Comparison of ENCODE assay signal across 1 cellular context in the genomic region with DNA sequence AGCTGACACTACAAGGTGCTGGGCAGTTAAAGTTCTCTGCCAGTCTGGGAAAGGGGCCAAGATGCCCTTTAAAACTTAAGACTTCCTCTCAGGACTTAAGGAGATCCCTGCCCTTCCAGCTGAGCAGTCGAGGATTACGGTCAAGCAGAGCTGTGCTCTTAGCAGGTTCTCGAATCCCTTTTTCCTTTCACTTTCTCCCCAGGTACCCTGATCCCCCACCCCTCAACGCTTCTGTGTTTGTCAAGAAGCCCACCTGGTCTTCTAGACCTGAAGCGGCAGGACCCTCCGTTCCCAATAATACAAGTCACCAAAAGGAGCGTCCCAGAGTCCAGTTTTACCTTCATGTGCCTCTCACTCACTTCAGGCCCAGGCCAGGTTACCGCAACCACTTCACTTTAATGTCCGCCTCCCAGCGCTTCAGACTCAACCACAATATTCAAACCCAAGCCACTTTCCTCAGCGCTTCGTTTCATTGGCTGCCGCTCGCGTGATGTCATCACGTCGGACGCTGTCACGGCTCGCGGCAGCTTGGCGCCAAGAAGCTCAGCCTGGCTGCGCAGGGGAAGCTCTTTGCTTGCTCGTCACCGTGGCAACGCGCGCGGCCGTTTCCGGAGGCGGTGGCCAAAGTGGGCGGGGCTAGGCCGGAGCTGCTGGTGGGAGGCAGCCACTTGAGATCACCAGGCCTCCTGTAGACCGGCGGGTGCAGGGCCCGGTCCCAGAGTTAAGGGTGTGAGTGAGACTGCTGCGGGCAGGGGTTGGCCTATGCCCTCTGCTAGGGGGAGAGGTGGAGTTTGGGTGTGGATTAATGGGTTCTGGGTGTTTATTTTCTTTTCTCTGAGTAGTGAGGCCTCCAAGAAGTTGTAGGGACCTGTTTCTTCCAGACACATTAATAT.
TF ChIP-seq lines count a peak whose summit lies in the region.

Gene KIF18A (minus strand): TSS at position 431 of the 893 bp plus-strand sequence. CDS start 10,209 bp downstream, outside the sequence.
A gene with protein sequence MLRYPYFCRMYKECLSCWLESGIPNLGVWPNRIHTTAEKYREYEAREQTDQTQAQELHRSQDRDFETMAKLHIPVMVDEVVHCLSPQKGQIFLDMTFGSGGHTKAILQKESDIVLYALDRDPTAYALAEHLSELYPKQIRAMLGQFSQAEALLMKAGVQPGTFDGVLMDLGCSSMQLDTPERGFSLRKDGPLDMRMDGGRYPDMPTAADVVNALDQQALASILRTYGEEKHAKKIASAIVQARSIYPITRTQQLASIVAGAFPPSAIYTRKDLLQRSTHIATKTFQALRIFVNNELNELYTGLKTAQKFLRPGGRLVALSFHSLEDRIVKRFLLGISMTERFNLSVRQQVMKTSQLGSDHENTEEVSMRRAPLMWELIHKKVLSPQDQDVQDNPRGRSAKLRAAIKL (plus strand): TSS at position 663 of the 893 bp plus-strand sequence. CDS start 4,947 bp downstream, outside the sequence.

TF ChIP-seq in HepG2, 621 proteins besides CTCF, POLR2A, EP300 and RAD21 (continued from another document and continues in another):
- TF ChIP-seq, protein P1, sequence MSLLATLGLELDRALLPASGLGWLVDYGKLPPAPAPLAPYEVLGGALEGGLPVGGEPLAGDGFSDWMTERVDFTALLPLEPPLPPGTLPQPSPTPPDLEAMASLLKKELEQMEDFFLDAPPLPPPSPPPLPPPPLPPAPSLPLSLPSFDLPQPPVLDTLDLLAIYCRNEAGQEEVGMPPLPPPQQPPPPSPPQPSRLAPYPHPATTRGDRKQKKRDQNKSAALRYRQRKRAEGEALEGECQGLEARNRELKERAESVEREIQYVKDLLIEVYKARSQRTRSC (CRISPR knock-in tag; IDR thresholded peaks at IDR 0.05; ENCODE audit: low read depth) = 0 out of 2 replicates have a peak, but pooled peaks have one; percentile 76
- TF ChIP-seq ZNF562 (CRISPR knock-in tag; IDR thresholded peaks at IDR 0.05; ENCODE audit: borderline replicate concordance) (no peak), ZFP1 (CRISPR knock-in tag; IDR thresholded peaks at IDR 0.05) (no peak), SRY (CRISPR knock-in tag; IDR thresholded peaks at IDR 0.05) (no peak), ZNF768 (CRISPR knock-in tag; IDR thresholded peaks at IDR 0.05) (peak; percentile 19; the same call in 1 of the 2 replicates), ZMYM2 (CRISPR knock-in tag; IDR thresholded peaks at IDR 0.05) (no peak), HNRNPLL (IDR thresholded peaks at IDR 0.05; ENCODE audit: low read depth, low read length, poor library complexity, severe bottlenecking) (peak; percentile 71), TFE3 (CRISPR knock-in tag; IDR thresholded peaks at IDR 0.05) (no peak; the same call in 1 of the 2 replicates), CEBPB (IDR thresholded peaks at IDR 0.05; ENCODE audit: borderline replicate concordance, low read depth, low read length) (no peak), ZNF263 (CRISPR knock-in tag; IDR thresholded peaks at IDR 0.05) (no peak), TRAFD1 (CRISPR knock-in tag; IDR thresholded peaks at IDR 0.05; ENCODE audit: borderline replicate concordance) (no peak), ZNF33B (CRISPR knock-in tag; IDR thresholded peaks at IDR 0.05) (peak; percentile 67; the same call in 1 of the 2 replicates), ZNF484 (CRISPR knock-in tag; IDR thresholded peaks at IDR 0.05; ENCODE audit: borderline replicate concordance, low read depth) (no peak), ZNF235 (CRISPR knock-in tag; IDR thresholded peaks at IDR 0.05; ENCODE audit: borderline replicate concordance) (no peak), ZSCAN31 (CRISPR knock-in tag; IDR thresholded peaks at IDR 0.05; ENCODE audit: low read depth) (peak; percentile 64), ZFYVE20 (CRISPR knock-in tag; IDR thresholded peaks at IDR 0.05; ENCODE audit: borderline replicate concordance, low read depth) (no peak), SMC3 (IDR thresholded peaks at IDR 0.05; ENCODE audit: low read length) (no peak), SYNCRIP (IDR thresholded peaks at IDR 0.05; ENCODE audit: insufficient read depth, low read depth, low read length) (no peak), RORA (CRISPR knock-in tag; IDR thresholded peaks at IDR 0.05) (no peak), ZC3H13 (CRISPR knock-in tag; IDR thresholded peaks at IDR 0.05) (no peak), SRF (IDR thresholded peaks at IDR 0.05; ENCODE audit: low read depth, low read length) (no peak), SPEN (CRISPR knock-in tag; IDR thresholded peaks at IDR 0.05; ENCODE audit: low read depth) (peak; percentile 78; the same call in 1 of the 2 replicates), NPAS2 (CRISPR knock-in tag; IDR thresholded peaks at IDR 0.05; ENCODE audit: borderline replicate concordance) (no peak), AHR (CRISPR knock-in tag; IDR thresholded peaks at IDR 0.05) (0 out of 2 replicates have a peak, but pooled peaks have one; percentile 49), ZMAT3 (CRISPR knock-in tag; conservative IDR thresholded peaks at IDR 0.05) (peak; percentile 50; the same call in 1 of the 2 replicates), ZNF720 (CRISPR knock-in tag; IDR thresholded peaks at IDR 0.05) (no peak), SSRP1 (CRISPR knock-in tag; IDR thresholded peaks at IDR 0.05) (no peak), PHF21A (CRISPR knock-in tag; IDR thresholded peaks at IDR 0.05) (peak; percentile 19; the same call in 1 of the 2 replicates), KLF15 (CRISPR knock-in tag; IDR thresholded peaks at IDR 0.05; ENCODE audit: borderline replicate concordance) (no peak), SMAD1 (CRISPR knock-in tag; IDR thresholded peaks at IDR 0.05; ENCODE audit: borderline replicate concordance, low read depth) (peak; percentile 66; the same call in 1 of the 2 replicates)
- TF ChIP-seq, protein P2, sequence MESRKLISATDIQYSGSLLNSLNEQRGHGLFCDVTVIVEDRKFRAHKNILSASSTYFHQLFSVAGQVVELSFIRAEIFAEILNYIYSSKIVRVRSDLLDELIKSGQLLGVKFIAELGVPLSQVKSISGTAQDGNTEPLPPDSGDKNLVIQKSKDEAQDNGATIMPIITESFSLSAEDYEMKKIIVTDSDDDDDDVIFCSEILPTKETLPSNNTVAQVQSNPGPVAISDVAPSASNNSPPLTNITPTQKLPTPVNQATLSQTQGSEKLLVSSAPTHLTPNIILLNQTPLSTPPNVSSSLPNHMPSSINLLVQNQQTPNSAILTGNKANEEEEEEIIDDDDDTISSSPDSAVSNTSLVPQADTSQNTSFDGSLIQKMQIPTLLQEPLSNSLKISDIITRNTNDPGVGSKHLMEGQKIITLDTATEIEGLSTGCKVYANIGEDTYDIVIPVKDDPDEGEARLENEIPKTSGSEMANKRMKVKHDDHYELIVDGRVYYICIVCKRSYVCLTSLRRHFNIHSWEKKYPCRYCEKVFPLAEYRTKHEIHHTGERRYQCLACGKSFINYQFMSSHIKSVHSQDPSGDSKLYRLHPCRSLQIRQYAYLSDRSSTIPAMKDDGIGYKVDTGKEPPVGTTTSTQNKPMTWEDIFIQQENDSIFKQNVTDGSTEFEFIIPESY (CRISPR knock-in tag; IDR thresholded peaks at IDR 0.05) = no peak
- TF ChIP-seq, protein P3, sequence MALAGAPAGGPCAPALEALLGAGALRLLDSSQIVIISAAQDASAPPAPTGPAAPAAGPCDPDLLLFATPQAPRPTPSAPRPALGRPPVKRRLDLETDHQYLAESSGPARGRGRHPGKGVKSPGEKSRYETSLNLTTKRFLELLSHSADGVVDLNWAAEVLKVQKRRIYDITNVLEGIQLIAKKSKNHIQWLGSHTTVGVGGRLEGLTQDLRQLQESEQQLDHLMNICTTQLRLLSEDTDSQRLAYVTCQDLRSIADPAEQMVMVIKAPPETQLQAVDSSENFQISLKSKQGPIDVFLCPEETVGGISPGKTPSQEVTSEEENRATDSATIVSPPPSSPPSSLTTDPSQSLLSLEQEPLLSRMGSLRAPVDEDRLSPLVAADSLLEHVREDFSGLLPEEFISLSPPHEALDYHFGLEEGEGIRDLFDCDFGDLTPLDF (CRISPR knock-in tag; IDR thresholded peaks at IDR 0.05) = peak; percentile 99
- TF ChIP-seq, protein P4, sequence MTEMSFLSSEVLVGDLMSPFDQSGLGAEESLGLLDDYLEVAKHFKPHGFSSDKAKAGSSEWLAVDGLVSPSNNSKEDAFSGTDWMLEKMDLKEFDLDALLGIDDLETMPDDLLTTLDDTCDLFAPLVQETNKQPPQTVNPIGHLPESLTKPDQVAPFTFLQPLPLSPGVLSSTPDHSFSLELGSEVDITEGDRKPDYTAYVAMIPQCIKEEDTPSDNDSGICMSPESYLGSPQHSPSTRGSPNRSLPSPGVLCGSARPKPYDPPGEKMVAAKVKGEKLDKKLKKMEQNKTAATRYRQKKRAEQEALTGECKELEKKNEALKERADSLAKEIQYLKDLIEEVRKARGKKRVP (CRISPR knock-in tag; IDR thresholded peaks at IDR 0.05) = peak in 1 of 2 experiments; percentile 59; a peak in 1 of 4 replicates
- TF ChIP-seq, protein P5, sequence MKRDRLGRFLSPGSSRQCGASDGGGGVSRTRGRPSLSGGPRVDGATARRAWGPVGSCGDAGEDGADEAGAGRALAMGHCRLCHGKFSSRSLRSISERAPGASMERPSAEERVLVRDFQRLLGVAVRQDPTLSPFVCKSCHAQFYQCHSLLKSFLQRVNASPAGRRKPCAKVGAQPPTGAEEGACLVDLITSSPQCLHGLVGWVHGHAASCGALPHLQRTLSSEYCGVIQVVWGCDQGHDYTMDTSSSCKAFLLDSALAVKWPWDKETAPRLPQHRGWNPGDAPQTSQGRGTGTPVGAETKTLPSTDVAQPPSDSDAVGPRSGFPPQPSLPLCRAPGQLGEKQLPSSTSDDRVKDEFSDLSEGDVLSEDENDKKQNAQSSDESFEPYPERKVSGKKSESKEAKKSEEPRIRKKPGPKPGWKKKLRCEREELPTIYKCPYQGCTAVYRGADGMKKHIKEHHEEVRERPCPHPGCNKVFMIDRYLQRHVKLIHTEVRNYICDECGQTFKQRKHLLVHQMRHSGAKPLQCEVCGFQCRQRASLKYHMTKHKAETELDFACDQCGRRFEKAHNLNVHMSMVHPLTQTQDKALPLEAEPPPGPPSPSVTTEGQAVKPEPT (CRISPR knock-in tag; IDR thresholded peaks at IDR 0.05; ENCODE audit: low read depth) = no peak
- TF ChIP-seq, protein P6, sequence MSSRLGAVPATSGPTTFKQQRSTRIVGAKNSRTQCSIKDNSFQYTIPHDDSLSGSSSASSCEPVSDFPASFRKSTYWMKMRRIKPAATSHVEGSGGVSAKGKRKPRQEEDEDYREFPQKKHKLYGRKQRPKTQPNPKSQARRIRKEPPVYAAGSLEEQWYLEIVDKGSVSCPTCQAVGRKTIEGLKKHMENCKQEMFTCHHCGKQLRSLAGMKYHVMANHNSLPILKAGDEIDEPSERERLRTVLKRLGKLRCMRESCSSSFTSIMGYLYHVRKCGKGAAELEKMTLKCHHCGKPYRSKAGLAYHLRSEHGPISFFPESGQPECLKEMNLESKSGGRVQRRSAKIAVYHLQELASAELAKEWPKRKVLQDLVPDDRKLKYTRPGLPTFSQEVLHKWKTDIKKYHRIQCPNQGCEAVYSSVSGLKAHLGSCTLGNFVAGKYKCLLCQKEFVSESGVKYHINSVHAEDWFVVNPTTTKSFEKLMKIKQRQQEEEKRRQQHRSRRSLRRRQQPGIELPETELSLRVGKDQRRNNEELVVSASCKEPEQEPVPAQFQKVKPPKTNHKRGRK (CRISPR knock-in tag; IDR thresholded peaks at IDR 0.05) = no peak
- TF ChIP-seq, protein P7, sequence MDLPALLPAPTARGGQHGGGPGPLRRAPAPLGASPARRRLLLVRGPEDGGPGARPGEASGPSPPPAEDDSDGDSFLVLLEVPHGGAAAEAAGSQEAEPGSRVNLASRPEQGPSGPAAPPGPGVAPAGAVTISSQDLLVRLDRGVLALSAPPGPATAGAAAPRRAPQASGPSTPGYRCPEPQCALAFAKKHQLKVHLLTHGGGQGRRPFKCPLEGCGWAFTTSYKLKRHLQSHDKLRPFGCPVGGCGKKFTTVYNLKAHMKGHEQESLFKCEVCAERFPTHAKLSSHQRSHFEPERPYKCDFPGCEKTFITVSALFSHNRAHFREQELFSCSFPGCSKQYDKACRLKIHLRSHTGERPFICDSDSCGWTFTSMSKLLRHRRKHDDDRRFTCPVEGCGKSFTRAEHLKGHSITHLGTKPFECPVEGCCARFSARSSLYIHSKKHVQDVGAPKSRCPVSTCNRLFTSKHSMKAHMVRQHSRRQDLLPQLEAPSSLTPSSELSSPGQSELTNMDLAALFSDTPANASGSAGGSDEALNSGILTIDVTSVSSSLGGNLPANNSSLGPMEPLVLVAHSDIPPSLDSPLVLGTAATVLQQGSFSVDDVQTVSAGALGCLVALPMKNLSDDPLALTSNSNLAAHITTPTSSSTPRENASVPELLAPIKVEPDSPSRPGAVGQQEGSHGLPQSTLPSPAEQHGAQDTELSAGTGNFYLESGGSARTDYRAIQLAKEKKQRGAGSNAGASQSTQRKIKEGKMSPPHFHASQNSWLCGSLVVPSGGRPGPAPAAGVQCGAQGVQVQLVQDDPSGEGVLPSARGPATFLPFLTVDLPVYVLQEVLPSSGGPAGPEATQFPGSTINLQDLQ (CRISPR knock-in tag; IDR thresholded peaks at IDR 0.05) = no peak
- TF ChIP-seq, protein P8, sequence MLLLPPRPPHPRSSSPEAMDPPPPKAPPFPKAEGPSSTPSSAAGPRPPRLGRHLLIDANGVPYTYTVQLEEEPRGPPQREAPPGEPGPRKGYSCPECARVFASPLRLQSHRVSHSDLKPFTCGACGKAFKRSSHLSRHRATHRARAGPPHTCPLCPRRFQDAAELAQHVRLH (CRISPR knock-in tag; IDR thresholded peaks at IDR 0.05; ENCODE audit: borderline replicate concordance, low read depth) = no peak
